ENCODE assay signal across 8 cellular contexts in the genomic region with DNA sequence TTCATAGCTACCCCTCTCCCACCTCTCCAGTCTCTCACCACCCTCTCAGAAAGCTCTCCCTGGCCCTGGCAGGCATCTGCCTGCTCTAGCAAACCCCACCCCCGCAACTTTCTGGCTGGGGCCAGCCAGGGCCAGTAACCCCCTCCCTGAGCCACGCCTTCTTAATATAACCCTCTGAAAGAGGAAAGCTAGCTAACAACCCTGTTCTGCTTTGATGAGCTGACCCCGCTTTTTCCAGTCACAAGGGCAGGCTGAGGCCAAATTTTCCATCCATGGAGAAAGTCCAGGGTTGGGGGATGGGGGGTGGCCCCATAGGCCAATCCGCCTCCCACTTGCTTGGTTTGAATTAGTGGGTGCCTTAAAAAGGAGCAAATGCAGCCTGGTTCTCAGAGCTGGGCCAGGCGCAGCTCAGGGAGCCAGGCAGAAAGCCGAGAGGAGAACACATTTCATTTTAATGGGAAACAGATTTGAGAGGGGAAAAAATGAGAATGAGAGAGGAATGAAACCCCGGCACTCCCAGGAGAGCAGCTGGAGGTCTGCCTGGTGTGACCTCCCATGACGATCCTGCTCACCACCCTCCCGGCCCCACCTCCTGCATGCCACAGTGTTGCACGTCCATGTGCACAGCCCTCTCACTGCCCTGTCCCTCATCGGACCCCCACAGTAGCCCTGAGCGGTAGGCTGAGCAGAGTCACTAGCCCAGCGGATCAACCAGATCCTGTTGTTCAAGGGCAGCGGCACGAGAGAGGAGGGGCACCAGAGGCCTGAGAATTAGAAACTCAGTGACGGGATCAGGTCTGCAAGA.
DNase-seq lines count a peak whose midpoint lies in the region; ATAC-seq and TF ChIP-seq lines count a peak whose summit lies in the region.

No MANE protein-coding gene starts in this region.

- peak; percentile 88 for DNase-seq in NCI-H1048 (lab: John Stamatoyannopoulos, UW)
- peak; percentile 22 for DNase-seq in colonic mucosa
- no peak for DNase-seq in lung (ENCODE audit: low spot score)
- DNase-seq in upper lobe of left lung = peak in 1 of 2 donors; percentile 42
- no peak for DNase-seq in activated naive CD4-positive, alpha-beta T cell treated with Interleukin-2 at 50 U/mL for 16 hours
- DNase-seq in H4 (ENCODE audit: low spot score) = no peak
- no peak for DNase-seq in SIG-M5 (lab: John Stamatoyannopoulos, UW)
- no peak for DNase-seq in activated T-cell treated with anti-CD3 and anti-CD28 coated beads, Interleukin-2, amount 50 U/mL, for 4 hours

- peak overlapping the region in 1 of 2 donors; percentile 12 for H3K9ac ChIP-seq in colonic mucosa (ENCODE audit: low read depth in 2 of 2, low read length in 2 of 2)

- H3K4me1 Mint-ChIP-seq in activated T-cell treated with anti-CD3 and anti-CD28 coated beads, Interleukin-2, amount 50 U/mL, for 4 hours (ENCODE audit: low read depth) = no peaks in the 10 kb centered on the region

- no peaks in the 10 kb centered on the region for H3K4me1 ChIP-seq in colonic mucosa
- H3K4me1 ChIP-seq in lung (ENCODE audit: control insufficient read depth in 2 of 2, insufficient read depth in 2 of 2, low read length in 2 of 2) = peaks cover 0 to 11% of the 10 kb centered on the region in 2 donors
- H3K4me1 ChIP-seq in upper lobe of left lung = peaks cover 0 to 12% (median 7%) of the 10 kb centered on the region in 4 donors

- ATAC-seq in lung (ENCODE audit: insufficient read depth, low FRiP score) (no peak), upper lobe of left lung (ENCODE audit: low FRiP score in 2 of 2) (peak; percentile 41 to 50)
- no peak for ATAC-seq in activated T-cell treated with anti-CD3 and anti-CD28 coated beads, Interleukin-2, amount 50 U/mL, for 4 hours

- 78 to 83% methylated on average over 16 of the region's 16 CpGs for WGBS in lung, 2 donors
- 68 to 75% methylated on average over 13 to 16 of the region's 16 CpGs for WGBS in upper lobe of left lung, 2 donors

- no peaks in the 10 kb centered on the region for H3K27me3 Mint-ChIP-seq in activated T-cell treated with anti-CD3 and anti-CD28 coated beads, Interleukin-2, amount 50 U/mL, for 4 hours (ENCODE audit: low read depth)

- H3K27ac ChIP-seq in colonic mucosa = peak overlapping the region; percentile 2
- peak overlapping the region; percentile 44 to 90 for H3K27ac ChIP-seq in lung (ENCODE audit: low read depth in 1 of 2, low read length in 1 of 2)
- H3K27ac ChIP-seq in upper lobe of left lung = peak overlapping the region; percentile 3 to 64 (median 38)

- H3K4me3 ChIP-seq in colonic mucosa (no peak overlapping the region), lung (no peak overlapping the region), upper lobe of left lung (no peak overlapping the region)

- TF ChIP-seq CTCF in colonic mucosa (IDR thresholded peaks at IDR 0.05) (no peak), lung (IDR thresholded peaks at IDR 0.05; ENCODE audit: control extremely low read depth, extremely low read depth) (no peak), upper lobe of left lung (IDR thresholded peaks at IDR 0.05) (no peak)

- TF ChIP-seq POLR2A in upper lobe of left lung (IDR thresholded peaks at IDR 0.05) = no peak

- no peak overlapping the region for H3K4me3 Mint-ChIP-seq in activated T-cell treated with anti-CD3 and anti-CD28 coated beads, Interleukin-2, amount 50 U/mL, for 4 hours

- no peaks in the 10 kb centered on the region for H3K27me3 ChIP-seq in colonic mucosa
- no peaks in the 10 kb centered on the region for H3K27me3 ChIP-seq in lung (ENCODE audit: control insufficient read depth, insufficient read depth)
- H3K27me3 ChIP-seq in upper lobe of left lung = no peaks in the 10 kb centered on the region

- no peaks in the 10 kb centered on the region for H3K36me3 ChIP-seq in colonic mucosa
- H3K36me3 ChIP-seq in lung (ENCODE audit: control insufficient read depth in 2 of 2, insufficient read depth in 2 of 2, low read length in 2 of 2) = no peaks in the 10 kb centered on the region
- no peaks in the 10 kb centered on the region for H3K36me3 ChIP-seq in upper lobe of left lung

- intact Hi-C loops in colonic mucosa (cut with DNase I) = no loop called here

- H3K36me3 Mint-ChIP-seq in activated T-cell treated with anti-CD3 and anti-CD28 coated beads, Interleukin-2, amount 50 U/mL, for 4 hours (ENCODE audit: insufficient read depth) = no peaks in the 10 kb centered on the region

- H3K9me3 ChIP-seq in colonic mucosa (no peaks in the 10 kb centered on the region), lung (ENCODE audit: control insufficient read depth in 2 of 2, insufficient read depth in 1 of 2, low read length in 1 of 2) (no peaks in the 10 kb centered on the region), upper lobe of left lung (no peaks in the 10 kb centered on the region)

- no peaks in the 10 kb centered on the region for H3K9me3 Mint-ChIP-seq in activated T-cell treated with anti-CD3 and anti-CD28 coated beads, Interleukin-2, amount 50 U/mL, for 4 hours

- no peak for TF ChIP-seq EP300 in upper lobe of left lung (IDR thresholded peaks at IDR 0.05)

Comparison
In these comparisons a context has a peak if more than half of its experiments do, and no peak if none do; other contexts are left out.
1. DNase-seq: peak in NCI-H1048 (single experiment) and colonic mucosa (single experiment); none in lung (single experiment), activated naive CD4-positive, alpha-beta T cell treated with Interleukin-2 at 50 U/mL for 16 hours (single experiment), H4 (single experiment), SIG-M5 (single experiment) and activated T-cell treated with anti-CD3 and anti-CD28 coated beads, Interleukin-2, amount 50 U/mL, for 4 hours (single experiment).
2. H3K27ac ChIP-seq: peak in every context shown above with its lines; median percentile 67 in lung; 38 in upper lobe of left lung; 2 in colonic mucosa.
3. ATAC-seq: peak in upper lobe of left lung (2 of 2); none in lung (single experiment) and activated T-cell treated with anti-CD3 and anti-CD28 coated beads, Interleukin-2, amount 50 U/mL, for 4 hours (0 of 2).